ENCODE assay signal across 14 cellular contexts in the genomic region with DNA sequence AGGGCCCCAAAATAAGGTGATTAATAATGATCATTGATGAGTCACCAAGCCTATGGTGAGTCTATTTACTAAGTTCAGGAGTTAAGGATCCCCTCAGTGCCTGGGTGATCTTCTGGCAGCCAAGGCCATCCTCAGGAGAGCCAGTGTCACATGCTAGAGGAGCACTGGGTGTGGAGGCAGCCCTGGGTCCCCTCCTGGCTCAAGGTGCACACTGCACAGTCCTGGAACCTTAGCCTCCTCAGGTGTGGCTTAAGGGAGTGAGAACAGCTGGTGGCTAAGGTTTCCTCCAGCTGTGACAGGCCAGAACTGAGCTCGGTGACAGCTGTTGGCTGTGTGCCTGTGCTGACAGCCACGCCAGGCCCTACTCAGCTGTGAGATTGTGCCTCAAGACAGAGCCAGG. TPM values are rescaled to one million over a fixed set of nuclear protein-coding genes. Genes with fewer than 3 reads are reported as not detected.
DNase-seq lines count a peak whose midpoint lies in the region; ATAC-seq and TF ChIP-seq lines count a peak whose summit lies in the region.
"Had no signal": no experiment of that assay in that cellular context is flagged by ENCODE, and none has a peak within 500 bp of the region (broad histone marks: within the 10 kb centered on the region; RNA-seq: fewer than 3 reads in every experiment).

No MANE protein-coding gene starts in this region.

- H3K4me3 ChIP-seq in GM23248 (no peak overlapping the region), PC-3 (ENCODE audit: low read length) (no peak overlapping the region)
- H3K4me3 ChIP-seq: PC-9, testis had no signal

- H3K4me1 ChIP-seq in GM23248 (ENCODE audit: insufficient read depth) = no peaks in the 10 kb centered on the region
- H3K4me1 ChIP-seq in PC-3 (ENCODE audit: insufficient read depth, low read length) = no peaks in the 10 kb centered on the region
- H3K4me1 ChIP-seq: testis had no signal

- in situ Hi-C loops in GM23248 (cut with MboI) = loop anchor here (10.0 kb wide), 1 partner anchor 301 kb away; a partner anchor contains a TSS

- intact Hi-C loops in PC-3 (cut with micrococcal nuclease) = no loop called here

- H3K9ac ChIP-seq in GM23248 (no peak overlapping the region), PC-3 (ENCODE audit: low read length) (no peak overlapping the region)

- no peaks in the 10 kb centered on the region for H3K9me2 ChIP-seq in GM23248 (ENCODE audit: insufficient read depth)
- H3K9me2 ChIP-seq in PC-3 (replicated peaks; ENCODE audit: low read length) = no peaks in the 10 kb centered on the region

- H3K9me3 ChIP-seq in GM23248 (ENCODE audit: low read depth) = no peaks in the 10 kb centered on the region
- H3K9me3 ChIP-seq in PC-3 (ENCODE audit: low read length) = no peaks in the 10 kb centered on the region
- H3K9me3 ChIP-seq: testis had no signal

- H3K4me2 ChIP-seq in GM23248 (ENCODE audit: unreplicated experiment) (no peak overlapping the region), PC-3 (ENCODE audit: low read length) (no peak overlapping the region)
- H3K4me2 ChIP-seq: PC-9 had no signal

- TF ChIP-seq CTCF in PC-3 (conservative IDR thresholded peaks at IDR 0.05; ENCODE audit: low read depth, low read length) = no peak

- POLR2A ChIA-PET in PC-3 (lab: Charles Lee; ENCODE audit: unreplicated experiment) = no interaction called here

- H2AFZ ChIP-seq in GM23248 = no peak overlapping the region
- H2AFZ ChIP-seq in PC-3 (ENCODE audit: low read length) = no peak overlapping the region
- H2AFZ ChIP-seq: PC-9 had no signal

- H3K27ac ChIP-seq in GM23248 (no peak overlapping the region), PC-3 (ENCODE audit: low read length) (no peak overlapping the region)
- H3K27ac ChIP-seq: 22Rv1, PC-9, testis had no signal

- H3K79me2 ChIP-seq in GM23248 (ENCODE audit: insufficient read depth) = no peaks in the 10 kb centered on the region
- H3K79me2 ChIP-seq in PC-3 (ENCODE audit: low read length) = no peaks in the 10 kb centered on the region

- WGBS in GM23248 (ENCODE audit: low coverage in 1 of 2, low lambda C conversion rate in 2 of 2, missing lambda C conversion rate in 2 of 2), 2 experiments = 25 to 27% methylated on average over 2 of the region's 2 CpGs

- H3K27me3 ChIP-seq in GM23248 (replicated peaks; ENCODE audit: insufficient read depth) (no peaks in the 10 kb centered on the region; the same call in 1 of the 2 replicates), PC-3 (ENCODE audit: low read length) (no peaks in the 10 kb centered on the region)
- H3K27me3 ChIP-seq: testis had no signal

- ATAC-seq in PC-3 = peak; percentile 18; the same call in 1 of the 2 replicates
- peak; percentile 48 for ATAC-seq in left lobe of liver

- CTCF ChIA-PET in PC-3 (lab: Charles Lee) = no interaction called here

- no peaks in the 10 kb centered on the region for H3K36me3 ChIP-seq in GM23248 (ENCODE audit: low read depth)
- H3K36me3 ChIP-seq in PC-3 (ENCODE audit: low read depth, low read length) = no peaks in the 10 kb centered on the region

- H4K20me1 ChIP-seq in GM23248 (ENCODE audit: insufficient read depth) (no peaks in the 10 kb centered on the region), PC-3 (ENCODE audit: low read length) (no peaks in the 10 kb centered on the region)

- DNase-seq in DMS53 (lab: John Stamatoyannopoulos, UW) (peak; percentile 39), DMS53 treated with DMSO at 0.1 percent for 48 hours (lab: John Stamatoyannopoulos, UW; ENCODE audit: unreplicated experiment) (no peak), GM23248 (peak; percentile 19), PC-3 (no peak), left lobe of liver (ENCODE audit: low spot score) (no peak), SW 1271 (lab: John Stamatoyannopoulos, UW) (no peak), NCI-H146 (lab: John Stamatoyannopoulos, UW) (no peak), C1 segment of cervical spinal cord (lab: John Stamatoyannopoulos, UW) (no peak)
- DNase-seq: CD4-positive, alpha-beta memory T cell; KG1; NCI-H2081 treated with DMSO at 0.1 percent for 48 hours; PC-9; testis had no signal

- no peaks in the 10 kb centered on the region for H3F3A ChIP-seq in GM23248 (ENCODE audit: insufficient read depth)
- no peaks in the 10 kb centered on the region for H3F3A ChIP-seq in PC-3 (ENCODE audit: low read length, unreplicated experiment)

- BruUV-seq in PC-3 (replicated peaks; lab: Mats Ljungman, UMichigan) = no TSS peak

RNA-seq across cellular contexts. Expression of a gene that starts 52.1 kb away (rescaled TPM):
- 50.3 and 55.6 TPM in 2 replicates for total RNA-seq in GM23248 (2014; rRNA removed; shearing (Covaris generic))
- polyA plus RNA-seq in GM23248 (2016; fragmentation: Nextera tagmentation; extraction: Ambion mirVana) = 94.8 and 99.6 TPM in 2 replicates
- total RNA-seq in PC-3 (2014; rRNA removed) = 6.5 and 7.1 TPM in 2 replicates
- total RNA-seq in left lobe of liver = 572 TPM

Comparison
In these comparisons a context has a peak if more than half of its experiments do, and no peak if none do; other contexts are left out.
1. DNase-seq: peak in DMS53 (single experiment) and GM23248 (single experiment); none in DMS53 treated with DMSO at 0.1 percent for 48 hours (single experiment), PC-3 (single experiment), left lobe of liver (single experiment), SW 1271 (0 of 2), NCI-H146 (single experiment) and C1 segment of cervical spinal cord (0 of 14).
2. RNA of a gene that starts 52.1 kb away (total RNA-seq): 572 TPM in left lobe of liver (single experiment); 50.3 to 55.6 TPM in GM23248 and 6.5 to 7.1 TPM in PC-3; every median in the first group is over 10 times any median in the second.